In the genomic region with DNA sequence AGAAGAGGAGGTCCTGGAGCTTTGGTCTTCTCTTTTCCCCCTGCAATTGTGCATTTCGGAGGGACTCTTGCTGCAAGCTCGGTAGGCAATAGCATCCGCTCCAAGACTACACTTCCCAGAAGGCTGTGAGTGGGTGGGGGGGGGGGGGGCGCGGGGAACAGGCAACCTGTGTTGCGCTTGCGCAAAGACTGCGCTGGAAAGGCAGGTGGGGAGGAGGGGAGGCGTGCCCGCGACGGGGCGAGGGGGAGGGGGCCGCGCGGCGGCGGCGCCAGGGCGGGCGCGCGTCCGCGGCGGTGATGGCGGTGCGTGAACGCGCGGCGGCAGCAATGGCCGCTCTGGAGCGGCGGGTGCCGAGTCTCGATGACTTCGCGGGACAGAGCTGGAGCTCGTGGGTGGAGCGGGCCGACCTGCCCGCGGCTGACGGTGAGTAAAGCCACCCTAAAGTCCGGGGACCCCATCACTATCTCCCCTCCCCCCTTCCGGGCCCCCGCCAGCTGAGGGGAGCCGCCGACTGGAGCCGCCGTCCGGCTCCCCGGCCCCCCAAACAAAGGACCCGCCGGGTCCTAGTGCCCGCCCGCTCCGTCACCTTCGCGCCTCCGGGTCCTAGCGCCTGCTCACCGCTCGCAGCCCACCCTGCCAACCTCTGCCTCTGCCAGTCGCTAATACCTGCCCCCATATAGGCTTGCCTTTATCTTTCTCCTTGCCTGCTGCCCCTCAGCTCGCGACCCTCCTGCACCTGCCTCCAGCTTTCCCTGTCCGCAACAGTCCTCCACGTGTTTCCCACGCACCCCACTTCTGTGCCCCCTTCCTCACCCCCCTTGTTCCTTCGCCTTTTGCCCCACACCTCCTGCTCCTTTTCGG, we compare ENCODE assay signal across 8 cellular contexts. TPM values are rescaled to one million over a fixed set of nuclear protein-coding genes. Genes with fewer than 3 reads are reported as not detected.
DNase-seq lines count a peak whose midpoint lies in the region; ATAC-seq lines count a peak whose summit lies in the region.

A gene with protein sequence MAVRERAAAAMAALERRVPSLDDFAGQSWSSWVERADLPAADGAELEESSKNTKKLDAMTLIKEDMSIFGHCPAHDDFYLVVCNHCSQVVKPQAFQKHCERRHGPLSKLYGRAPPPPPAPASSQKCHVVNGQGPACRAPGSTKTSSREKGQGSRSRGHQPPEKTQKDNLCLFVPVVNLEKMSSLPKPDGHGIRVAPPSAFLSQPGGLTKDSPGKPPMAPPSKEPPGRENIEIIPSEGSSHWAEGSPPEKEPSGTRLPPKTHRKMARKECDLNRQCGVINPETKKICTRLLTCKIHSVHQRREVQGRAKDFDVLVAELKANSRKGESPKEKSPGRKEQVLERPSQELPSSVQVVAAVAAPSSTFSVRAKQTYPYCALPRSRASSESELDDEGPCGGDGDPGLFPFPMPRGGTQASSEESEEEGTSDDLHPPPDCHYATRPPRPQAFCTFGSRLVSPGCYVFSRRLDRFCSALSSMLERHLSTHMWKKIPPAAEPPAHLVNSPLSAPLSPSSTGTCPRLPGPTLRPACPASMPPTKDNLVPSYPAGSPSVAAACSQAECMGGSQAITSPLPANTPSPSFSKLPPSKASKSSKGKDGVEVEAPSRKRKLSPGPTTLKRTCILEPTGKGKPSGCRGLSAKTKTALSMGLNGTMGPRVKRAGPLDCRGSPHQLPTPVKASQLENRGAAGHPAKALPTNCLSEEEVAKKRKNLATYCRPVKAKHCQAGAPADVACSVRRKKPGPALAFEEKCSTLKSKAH (plus strand): TSS at position 248 of the 861 bp plus-strand sequence. CDS start 49 bp downstream, at position 297.

- no peak within 1 kb of the TSS for H3K4ac ChIP-seq in mesendoderm (ENCODE audit: low read depth, low read length)

- no peaks in the 10 kb centered on the region for H3K79me2 ChIP-seq in mesendoderm (ENCODE audit: control insufficient read depth, insufficient read depth, low read length)

- no peaks in the 10 kb centered on the region for H3K9me3 ChIP-seq in effector memory CD4-positive, alpha-beta T cell (ENCODE audit: control insufficient read depth, low read length)

- H2BK5ac ChIP-seq in mesendoderm (ENCODE audit: low read length): peak within 1 kb of the TSS; percentile 48

- H3K27me3 ChIP-seq in effector memory CD4-positive, alpha-beta T cell (replicated peaks; ENCODE audit: control insufficient read depth, insufficient read depth, low read length, poor library complexity, severe bottlenecking): no peaks in the 10 kb centered on the region
- H3K27me3 ChIP-seq in mesendoderm (ENCODE audit: insufficient read depth, low read length, poor library complexity): no peaks in the 10 kb centered on the region

- H4K5ac ChIP-seq in mesendoderm (ENCODE audit: low read length): peak within 1 kb of the TSS; percentile 65

- H3K4me2 ChIP-seq in mesendoderm (ENCODE audit: low read length): peak within 1 kb of the TSS; percentile 100

- no peak within 1 kb of the TSS for H4K8ac ChIP-seq in mesendoderm (ENCODE audit: low read depth, low read length)

- no peak within 1 kb of the TSS for H3K23ac ChIP-seq in mesendoderm (ENCODE audit: low read length)

- DNase-seq in COLO668 (lab: John Stamatoyannopoulos, UW; ENCODE audit: unreplicated experiment): peak; percentile 97
- DNase-seq in HT1080 (ENCODE audit: low read depth): peak; percentile 75
- peak; percentile 91 for DNase-seq in NK-92 treated with Interleukin-12 subunit alpha and Interleukin-12 subunit beta, amount 100 ng/mL, for 24 hours (lab: John Stamatoyannopoulos, UW)
- peak; percentile 82 to 85 for DNase-seq in activated CD8-positive, alpha-beta memory T cell treated with anti-CD3 and anti-CD28 coated beads for 4 hours (ENCODE audit: low read depth in 2 of 2)
- peak; percentile 89 to 91 (median 89) for DNase-seq in effector memory CD4-positive, alpha-beta T cell
- DNase-seq in mesendoderm: peak; percentile 95
- peak; percentile 90 for DNase-seq in stimulated activated CD8-positive, alpha-beta memory T cell treated with anti-CD3 and anti-CD28 coated beads, Interleukin-12 subunit alpha, Interleukin-12 subunit beta, amount 100 ng/mL, for 4 hours (ENCODE audit: low read depth)

- H3K79me1 ChIP-seq in mesendoderm (ENCODE audit: low read length): peaks cover 3% of the 10 kb centered on the region

- H3K27ac ChIP-seq in effector memory CD4-positive, alpha-beta T cell (ENCODE audit: insufficient read depth, low read length, poor library complexity, severe bottlenecking): peak within 1 kb of the TSS; percentile 88
- no peak within 1 kb of the TSS for H3K27ac ChIP-seq in mesendoderm (ENCODE audit: low read depth, low read length)

- peak within 1 kb of the TSS; percentile 68 for H3K18ac ChIP-seq in mesendoderm (ENCODE audit: low read length)

- H2AK5ac ChIP-seq in mesendoderm (ENCODE audit: low read length): no peak within 1 kb of the TSS

- no peak within 1 kb of the TSS for H2BK15ac ChIP-seq in mesendoderm (replicated peaks; ENCODE audit: low read depth)

- H3K4me1 ChIP-seq in effector memory CD4-positive, alpha-beta T cell (ENCODE audit: control insufficient read depth, insufficient read depth, low read length, poor library complexity, severe bottlenecking): peaks cover 17% of the 10 kb centered on the region
- H3K4me1 ChIP-seq in mesendoderm (ENCODE audit: control insufficient read depth, low read depth, low read length): peaks cover 12% of the 10 kb centered on the region

- H3K9ac ChIP-seq in mesendoderm (ENCODE audit: low read length): peak within 1 kb of the TSS; percentile 73

- WGBS in mesendoderm (ENCODE audit: extremely low coverage, insufficient coverage, low lambda C conversion rate): no CpG with 5 or more reads among the region's 73 CpGs

- peak within 1 kb of the TSS; percentile 93 for H3K56ac ChIP-seq in mesendoderm (ENCODE audit: low read length)

- peak; percentile 58 for ATAC-seq in GM21360 (IDR thresholded peaks at IDR 0.05; ENCODE audit: unreplicated experiment)

- peaks cover 15% of the 10 kb centered on the region for H3K36me3 ChIP-seq in effector memory CD4-positive, alpha-beta T cell (ENCODE audit: control insufficient read depth, insufficient read depth, low read length)
- no peaks in the 10 kb centered on the region for H3K36me3 ChIP-seq in mesendoderm (ENCODE audit: control insufficient read depth, insufficient read depth, low read length)

- no peak within 1 kb of the TSS for H2BK120ac ChIP-seq in mesendoderm (ENCODE audit: low read depth, low read length)

- peak within 1 kb of the TSS; percentile 84 for H3K4me3 ChIP-seq in effector memory CD4-positive, alpha-beta T cell (ENCODE audit: insufficient read depth, low read depth, low read length, poor library complexity, severe bottlenecking)
- peak within 1 kb of the TSS; percentile 81 for H3K4me3 ChIP-seq in mesendoderm (ENCODE audit: low read length)

RNA-seq across cellular contexts. Expression of the gene that starts here (rescaled TPM):
- 10.2 and 11.1 TPM in 2 replicates for total RNA-seq in HT1080 (2014; rRNA removed; shearing (Covaris generic))
- 4.0 and 5.7 TPM in 2 replicates for polyA plus RNA-seq in HT1080 (2015; cell fraction: cytosol; rRNA removed)
- 19.2 and 21.9 TPM in 2 replicates for polyA plus RNA-seq in HT1080 (2015; cell fraction: nucleus; rRNA removed)
- polyA plus RNA-seq in mesendoderm (2013, experiment 1 of 2): 8.0 TPM
- 8.2 TPM for polyA plus RNA-seq in mesendoderm (2013, experiment 2 of 2)
